14 cellular contexts compared by ENCODE assay signal in the genomic region with DNA sequence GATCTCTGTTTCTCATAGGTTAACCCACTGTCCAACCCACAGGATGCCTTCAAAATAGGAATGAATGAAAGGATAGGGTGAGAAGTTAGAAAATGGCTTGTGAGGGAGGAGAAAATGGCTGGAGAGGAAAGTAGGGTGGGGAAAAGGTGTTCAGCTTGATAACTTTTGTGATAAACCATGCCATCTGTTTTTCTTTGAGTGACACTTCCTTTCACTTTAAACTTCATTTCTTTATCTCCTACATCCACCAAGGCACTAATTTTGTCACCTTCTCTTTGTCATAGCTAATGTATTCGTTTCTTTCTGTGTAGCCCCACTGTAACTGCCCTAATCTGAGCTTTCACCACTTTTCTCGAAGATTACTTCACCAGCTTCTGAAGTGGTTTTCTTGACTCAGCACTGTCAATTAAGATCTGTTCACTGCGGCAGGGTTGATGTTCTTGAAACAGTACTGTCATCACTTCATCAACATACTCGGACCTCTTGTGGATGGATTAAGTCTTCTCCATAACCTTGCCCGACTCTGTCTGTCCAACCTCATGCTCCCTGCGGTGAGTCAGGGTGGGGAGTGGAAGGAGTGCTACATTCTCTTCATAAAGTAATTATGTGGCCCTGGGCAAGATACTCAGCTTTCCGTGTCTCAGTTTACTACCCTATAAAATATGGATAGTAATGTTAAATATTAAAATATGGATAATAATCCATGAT. TPM values are rescaled to one million over a fixed set of nuclear protein-coding genes. Genes with fewer than 3 reads are reported as not detected.
DNase-seq lines count a peak whose midpoint lies in the region; ATAC-seq and TF ChIP-seq lines count a peak whose summit lies in the region.
"Had no signal": no experiment of that assay in that cellular context is flagged by ENCODE, and none has a peak within 500 bp of the region (broad histone marks: within the 10 kb centered on the region; RNA-seq: fewer than 3 reads in every experiment).

No MANE protein-coding gene starts in this region.

- H3K36me3 Mint-ChIP-seq in natural killer cell treated with Interleukin-12 subunit alpha and Interleukin-12 subunit beta and Interleukin-15 and Interleukin-18, amount 100 ng/mL, for 72 hours = peaks cover 6% of the 10 kb centered on the region
- H3K36me3 Mint-ChIP-seq in natural killer cell = no peaks in the 10 kb centered on the region
- peaks cover 5% of the 10 kb centered on the region for H3K36me3 Mint-ChIP-seq in activated CD8-positive, alpha-beta T cell treated with anti-CD3 and anti-CD28 coated beads for 36 hours (ENCODE audit: low read depth)
- no peaks in the 10 kb centered on the region for H3K36me3 Mint-ChIP-seq in WTC11

- CTCF ChIA-PET in activated CD8-positive, alpha-beta T cell treated with anti-CD3 and anti-CD28 coated beads for 36 hours (lab: Charles Lee) = interaction anchor here (1.0 to 1.7 kb wide), 4 partner anchors 9 to 18 kb away, joined by 3 to 6 read pairs (median 3); no protein-coding TSS in a partner anchor
- CTCF ChIA-PET in WTC11 (lab: Charles Lee) = interaction anchor here (0.6 kb wide), 1 partner anchor 35 kb away, joined by 3 read pairs; no protein-coding TSS in a partner anchor

- no peak for DNase-seq in natural killer cell treated with Interleukin-12 subunit alpha and Interleukin-12 subunit beta and Interleukin-15 and Interleukin-18, amount 100 ng/mL, for 72 hours (ENCODE audit: low spot score)
- DNase-seq in natural killer cell = no peak
- peak; percentile 13 for DNase-seq in activated CD8-positive, alpha-beta T cell treated with anti-CD3 and anti-CD28 coated beads for 36 hours
- peak; percentile 76 for DNase-seq in fibroblast of the conjunctiva (ENCODE audit: low read depth)
- DNase-seq in WTC11 (ENCODE audit: low spot score) = no peak
- no peak for DNase-seq in stimulated activated CD8-positive, alpha-beta memory T cell treated with anti-CD3 and anti-CD28 coated beads, Interleukin-4, amount 100 ng/mL, for 48 hours
- no peak for DNase-seq in amygdala (lab: John Stamatoyannopoulos, UW)
- DNase-seq: anterior cingulate cortex, glutamatergic neuron, NCI-H774 had no signal

- ATAC-seq in natural killer cell treated with Interleukin-12 subunit alpha and Interleukin-12 subunit beta and Interleukin-15 and Interleukin-18, amount 100 ng/mL, for 72 hours = peak; percentile 49 to 57
- ATAC-seq in natural killer cell (no peak), HG03139 (IDR thresholded peaks at IDR 0.05; ENCODE audit: unreplicated experiment) (no peak), WTC11 (no peak)
- peak; percentile 83 for ATAC-seq in activated CD8-positive, alpha-beta T cell treated with anti-CD3 and anti-CD28 coated beads for 36 hours

- no peak overlapping the region for H3K4me3 Mint-ChIP-seq in natural killer cell treated with Interleukin-12 subunit alpha and Interleukin-12 subunit beta and Interleukin-15 and Interleukin-18, amount 100 ng/mL, for 72 hours
- H3K4me3 Mint-ChIP-seq in natural killer cell = no peak overlapping the region
- no peak overlapping the region for H3K4me3 Mint-ChIP-seq in activated CD8-positive, alpha-beta T cell treated with anti-CD3 and anti-CD28 coated beads for 36 hours
- no peak overlapping the region for H3K4me3 Mint-ChIP-seq in WTC11
- H3K4me3 Mint-ChIP-seq: stimulated activated naive CD8-positive, alpha-beta T cell treated with anti-CD3 and anti-CD28 coated beads, Interleukin-15, Interleukin-2, amounts not matched to agents 100 ng/mL and 50 ng/mL, for 24 hours had no signal

- H3K27me3 Mint-ChIP-seq in natural killer cell treated with Interleukin-12 subunit alpha and Interleukin-12 subunit beta and Interleukin-15 and Interleukin-18, amount 100 ng/mL, for 72 hours = peaks cover 26 to 34% of the 10 kb centered on the region in 2 donors
- H3K27me3 Mint-ChIP-seq in natural killer cell (ENCODE audit: low read depth in 2 of 2) (peaks cover 19 to 56% of the 10 kb centered on the region in 2 donors), WTC11 (ENCODE audit: low read depth) (peaks cover 90% of the 10 kb centered on the region)
- no peaks in the 10 kb centered on the region for H3K27me3 Mint-ChIP-seq in activated CD8-positive, alpha-beta T cell treated with anti-CD3 and anti-CD28 coated beads for 36 hours

- POLR2A ChIA-PET in activated CD8-positive, alpha-beta T cell treated with anti-CD3 and anti-CD28 coated beads for 36 hours (lab: Charles Lee) = no interaction called here
- POLR2A ChIA-PET in WTC11 (lab: Charles Lee) = no interaction called here

- intact Hi-C loops in natural killer cell (cut with micrococcal nuclease) = no loop called here
- intact Hi-C loops in activated CD8-positive, alpha-beta T cell treated with anti-CD3 and anti-CD28 coated beads for 36 hours (cut with micrococcal nuclease) = no loop called here

- no peaks in the 10 kb centered on the region for H3K9me3 Mint-ChIP-seq in natural killer cell treated with Interleukin-12 subunit alpha and Interleukin-12 subunit beta and Interleukin-15 and Interleukin-18, amount 100 ng/mL, for 72 hours
- peaks cover 0 to 2% of the 10 kb centered on the region in 2 donors for H3K9me3 Mint-ChIP-seq in natural killer cell
- H3K9me3 Mint-ChIP-seq in activated CD8-positive, alpha-beta T cell treated with anti-CD3 and anti-CD28 coated beads for 36 hours = no peaks in the 10 kb centered on the region
- H3K9me3 Mint-ChIP-seq in WTC11 = peaks cover 4% of the 10 kb centered on the region; the same call in 1 of the 2 replicates
- H3K9me3 Mint-ChIP-seq: stimulated activated naive CD8-positive, alpha-beta T cell treated with anti-CD3 and anti-CD28 coated beads, Interleukin-15, Interleukin-2, amounts not matched to agents 100 ng/mL and 50 ng/mL, for 24 hours had no signal

- TF ChIP-seq CTCF in natural killer cell (IDR thresholded peaks at IDR 0.05) = no peak
- TF ChIP-seq CTCF in activated CD8-positive, alpha-beta T cell treated with anti-CD3 and anti-CD28 coated beads for 36 hours (IDR thresholded peaks at IDR 0.05) = no peak
- TF ChIP-seq CTCF in WTC11 (IDR thresholded peaks at IDR 0.05) = no peak

- peaks cover 0 to 6% of the 10 kb centered on the region in 2 donors for H3K4me1 Mint-ChIP-seq in natural killer cell treated with Interleukin-12 subunit alpha and Interleukin-12 subunit beta and Interleukin-15 and Interleukin-18, amount 100 ng/mL, for 72 hours (ENCODE audit: low read depth in 2 of 2)
- peaks cover 0 to 4% of the 10 kb centered on the region in 2 donors for H3K4me1 Mint-ChIP-seq in natural killer cell
- H3K4me1 Mint-ChIP-seq in activated CD8-positive, alpha-beta T cell treated with anti-CD3 and anti-CD28 coated beads for 36 hours (ENCODE audit: low read depth) = peaks cover 15% of the 10 kb centered on the region
- H3K4me1 Mint-ChIP-seq in WTC11 = peaks cover 4% of the 10 kb centered on the region

- no peak overlapping the region for H3K27ac Mint-ChIP-seq in natural killer cell treated with Interleukin-12 subunit alpha and Interleukin-12 subunit beta and Interleukin-15 and Interleukin-18, amount 100 ng/mL, for 72 hours
- H3K27ac Mint-ChIP-seq in natural killer cell (no peak overlapping the region), WTC11 (no peak overlapping the region)
- H3K27ac Mint-ChIP-seq in activated CD8-positive, alpha-beta T cell treated with anti-CD3 and anti-CD28 coated beads for 36 hours = peak overlapping the region; percentile 55
- H3K27ac Mint-ChIP-seq: stimulated activated naive CD8-positive, alpha-beta T cell treated with anti-CD3 and anti-CD28 coated beads, Interleukin-15, Interleukin-2, amounts not matched to agents 100 ng/mL and 50 ng/mL, for 24 hours had no signal

TF ChIP-seq in WTC11, 78 proteins besides CTCF, POLR2A, EP300 and RAD21 (continues in another document):
- no peak for TF ChIP-seq TEAD1 (CRISPR knock-in tag; IDR thresholded peaks at IDR 0.05)
- TF ChIP-seq, protein P1, sequence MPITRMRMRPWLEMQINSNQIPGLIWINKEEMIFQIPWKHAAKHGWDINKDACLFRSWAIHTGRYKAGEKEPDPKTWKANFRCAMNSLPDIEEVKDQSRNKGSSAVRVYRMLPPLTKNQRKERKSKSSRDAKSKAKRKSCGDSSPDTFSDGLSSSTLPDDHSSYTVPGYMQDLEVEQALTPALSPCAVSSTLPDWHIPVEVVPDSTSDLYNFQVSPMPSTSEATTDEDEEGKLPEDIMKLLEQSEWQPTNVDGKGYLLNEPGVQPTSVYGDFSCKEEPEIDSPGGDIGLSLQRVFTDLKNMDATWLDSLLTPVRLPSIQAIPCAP (CRISPR knock-in tag; IDR thresholded peaks at IDR 0.05) = no peak
- no peak for TF ChIP-seq RORB (CRISPR knock-in tag; IDR thresholded peaks at IDR 0.05)
- TF ChIP-seq ZNF423 (CRISPR knock-in tag; IDR thresholded peaks at IDR 0.05) = no peak
- TF ChIP-seq PRRX2 (CRISPR knock-in tag; IDR thresholded peaks at IDR 0.05) = no peak
- no peak for TF ChIP-seq JAZF1 (CRISPR knock-in tag; IDR thresholded peaks at IDR 0.05)
- TF ChIP-seq ZBTB21 (CRISPR knock-in tag; IDR thresholded peaks at IDR 0.05; ENCODE audit: borderline replicate concordance) = no peak
- no peak for TF ChIP-seq FOXJ3 (CRISPR knock-in tag; IDR thresholded peaks at IDR 0.05; ENCODE audit: borderline replicate concordance)
- TF ChIP-seq OVOL2 (CRISPR knock-in tag; IDR thresholded peaks at IDR 0.05; ENCODE audit: borderline replicate concordance) = no peak

RNA-seq across cellular contexts. Expression of a gene that starts 5.5 kb away (rescaled TPM):
- 10 to 100 TPM; 26.8 to 42.3 TPM for total RNA-seq in natural killer cell treated with Interleukin-12 subunit alpha and Interleukin-12 subunit beta and Interleukin-15 and Interleukin-18, amount 100 ng/mL, for 72 hours
- total RNA-seq in natural killer cell (10 to 100 TPM; 23.6 to 35.9 (median 25.5) TPM), WTC11 (2021) (23.2 to 27.6 TPM (median 24.2 TPM) in 3 replicates)
- total RNA-seq in activated CD8-positive, alpha-beta T cell treated with anti-CD3 and anti-CD28 coated beads for 36 hours = 10 to 100 TPM; 26.9 to 31.3 TPM

RNA-seq across cellular contexts. Expression of a gene that starts 28.1 kb away (rescaled TPM):
- not detected for total RNA-seq in natural killer cell treated with Interleukin-12 subunit alpha and Interleukin-12 subunit beta and Interleukin-15 and Interleukin-18, amount 100 ng/mL, for 72 hours
- total RNA-seq in natural killer cell (not detected), WTC11 (2021) (not detected in 3 replicates)
- not detected for total RNA-seq in activated CD8-positive, alpha-beta T cell treated with anti-CD3 and anti-CD28 coated beads for 36 hours
- total RNA-seq: LHCN-M2, mucosa of gallbladder had no signal

RNA-seq across cellular contexts. Expression of a gene that starts 39.1 kb away (rescaled TPM):
- not detected for total RNA-seq in natural killer cell treated with Interleukin-12 subunit alpha and Interleukin-12 subunit beta and Interleukin-15 and Interleukin-18, amount 100 ng/mL, for 72 hours
- total RNA-seq in natural killer cell (not detected), WTC11 (2021) (not detected in 3 replicates)
- not detected for total RNA-seq in activated CD8-positive, alpha-beta T cell treated with anti-CD3 and anti-CD28 coated beads for 36 hours
- total RNA-seq: LHCN-M2, mucosa of gallbladder had no signal

RNA-seq across cellular contexts. Expression of a gene that starts 45.5 kb away (rescaled TPM):
- total RNA-seq in natural killer cell treated with Interleukin-12 subunit alpha and Interleukin-12 subunit beta and Interleukin-15 and Interleukin-18, amount 100 ng/mL, for 72 hours = not detected
- total RNA-seq in natural killer cell = not detected
- total RNA-seq in activated CD8-positive, alpha-beta T cell treated with anti-CD3 and anti-CD28 coated beads for 36 hours = not detected
- not detected in 3 replicates for total RNA-seq in WTC11 (2021)
- total RNA-seq: LHCN-M2, mucosa of gallbladder had no signal

RNA-seq across cellular contexts. Expression of a gene that starts 55.9 kb away (rescaled TPM):
- not detected for total RNA-seq in natural killer cell treated with Interleukin-12 subunit alpha and Interleukin-12 subunit beta and Interleukin-15 and Interleukin-18, amount 100 ng/mL, for 72 hours
- not detected for total RNA-seq in natural killer cell
- total RNA-seq in activated CD8-positive, alpha-beta T cell treated with anti-CD3 and anti-CD28 coated beads for 36 hours = not detected
- not detected in 3 replicates for total RNA-seq in WTC11 (2021)
- total RNA-seq: LHCN-M2, mucosa of gallbladder had no signal

Comparison
In these comparisons a context has a peak if more than half of its experiments do, and no peak if none do; other contexts are left out.
1. ATAC-seq: peak in natural killer cell treated with Interleukin-12 subunit alpha and Interleukin-12 subunit beta and Interleukin-15 and Interleukin-18, amount 100 ng/mL, for 72 hours (2 of 2) and activated CD8-positive, alpha-beta T cell treated with anti-CD3 and anti-CD28 coated beads for 36 hours (single experiment); none in natural killer cell (0 of 3), HG03139 (single experiment) and WTC11 (single experiment).
2. DNase-seq: peak in activated CD8-positive, alpha-beta T cell treated with anti-CD3 and anti-CD28 coated beads for 36 hours (single experiment) and fibroblast of the conjunctiva (single experiment); none in natural killer cell treated with Interleukin-12 subunit alpha and Interleukin-12 subunit beta and Interleukin-15 and Interleukin-18, amount 100 ng/mL, for 72 hours (single experiment), natural killer cell (single experiment), WTC11 (single experiment), stimulated activated CD8-positive, alpha-beta memory T cell treated with anti-CD3 and anti-CD28 coated beads, Interleukin-4, amount 100 ng/mL, for 48 hours (single experiment) and amygdala (0 of 56).